8 cellular contexts compared by ENCODE assay signal in genomic region chr19:54231077-54231931, GRCh38. TPM values are rescaled to one million over a fixed set of nuclear protein-coding genes. Genes with fewer than 3 reads are reported as not detected.
DNase-seq lines count a peak whose midpoint lies in the region; ATAC-seq and TF ChIP-seq lines count a peak whose summit lies in the region.

No MANE protein-coding gene starts in this region.

- H3K36me3 ChIP-seq in right lobe of liver, result no peaks in the 10 kb centered on the region

- H3K4me1 ChIP-seq in right lobe of liver, result no peaks in the 10 kb centered on the region

- H3K27ac ChIP-seq in coronary artery, result no peak overlapping the region
- no peak overlapping the region for H3K27ac ChIP-seq in right lobe of liver

- ATAC-seq in HG02798 (IDR thresholded peaks at IDR 0.05; ENCODE audit: poor library complexity, unreplicated experiment), result peak; percentile 54
- ATAC-seq in right lobe of liver, result peak; percentile 99 to 100 (median 100)
- ATAC-seq in GM21360 (IDR thresholded peaks at IDR 0.05; ENCODE audit: unreplicated experiment), result no peak

- no peaks in the 10 kb centered on the region for H3K9me3 ChIP-seq in right lobe of liver

- WGBS in right lobe of liver (ENCODE audit: insufficient coverage, low coverage, low lambda C conversion rate, missing lambda C conversion rate), result 21% methylated on average over 18 of the region's 21 CpGs

- H3K4me3 ChIP-seq in coronary artery (no peak overlapping the region), right lobe of liver (no peak overlapping the region)

- intact Hi-C loops in right lobe of liver (cut with DNase I), result loop anchor here (5.0 kb wide), 1 partner anchor 59 kb away; the partner anchor contains the start of gene TMC4 (in 2 of the 2)

- no peaks in the 10 kb centered on the region for H3K27me3 ChIP-seq in right lobe of liver

- no peak for TF ChIP-seq POLR2A in right lobe of liver (IDR thresholded peaks at IDR 0.05)

- peak; percentile 68 for TF ChIP-seq CTCF in coronary artery (IDR thresholded peaks at IDR 0.05)
- TF ChIP-seq CTCF in right lobe of liver (IDR thresholded peaks at IDR 0.05), result peak; percentile 89 to 97 (median 90)

- DNase-seq in DMS 273 treated with DMSO at 0.1 percent for 48 hours (lab: John Stamatoyannopoulos, UW) (peak; percentile 65), NCI-H510A treated with DMSO at 0.1 percent for 48 hours (lab: John Stamatoyannopoulos, UW) (peak; percentile 76), coronary artery (ENCODE audit: low spot score) (peak; percentile 82), right lobe of liver (peak; percentile 88 to 91 (median 90))
- peak; percentile 92 for DNase-seq in activated CD4-positive, alpha-beta T cell treated with anti-CD3 and anti-CD28 coated beads, Interleukin-2, amount 50 U/mL, for 1 hour
- peak; percentile 63 to 83 (median 70) for DNase-seq in stimulated activated CD4-positive, alpha-beta T cell treated with anti-CD3 and anti-CD28 coated beads, TNF-alpha, amount 100 ng/mL, for 1 hour (ENCODE audit: low read depth in 3 of 3, low spot score in 1 of 3)

RNA-seq across cellular contexts. Expression of gene LILRB3, which starts 8.5 kb away (rescaled TPM):
- 1 to 10 TPM; 1.3 to 8.7 (median 6.2) TPM for total RNA-seq in right lobe of liver

RNA-seq across cellular contexts. Expression of gene LILRA6, which starts 11.3 kb away (rescaled TPM):
- 1 to 10 TPM in 3 of 6 experiments, under 1 TPM in 3; 0.61 to 4.9 (median 0.98) TPM for total RNA-seq in right lobe of liver

RNA-seq across cellular contexts. Expression of gene LILRB5, which starts 25.8 kb away (rescaled TPM):
- 10 to 100 TPM in 2 of 6 experiments, 1 to 10 TPM in 4; 2.7 to 19.7 (median 8.4) TPM for total RNA-seq in right lobe of liver

RNA-seq across cellular contexts. Expression of gene RPS9, which starts 30.6 kb away (rescaled TPM):
- total RNA-seq in right lobe of liver, result 100 to 1,000 TPM; 399 to 706 (median 486) TPM

RNA-seq across cellular contexts. Expression of gene TSEN34, which starts 40.2 kb away (rescaled TPM):
- total RNA-seq in right lobe of liver, result 10 to 100 TPM; 11.8 to 31.9 (median 17.9) TPM
